ENCODE assay signal across 27 cellular contexts in the genomic region with DNA sequence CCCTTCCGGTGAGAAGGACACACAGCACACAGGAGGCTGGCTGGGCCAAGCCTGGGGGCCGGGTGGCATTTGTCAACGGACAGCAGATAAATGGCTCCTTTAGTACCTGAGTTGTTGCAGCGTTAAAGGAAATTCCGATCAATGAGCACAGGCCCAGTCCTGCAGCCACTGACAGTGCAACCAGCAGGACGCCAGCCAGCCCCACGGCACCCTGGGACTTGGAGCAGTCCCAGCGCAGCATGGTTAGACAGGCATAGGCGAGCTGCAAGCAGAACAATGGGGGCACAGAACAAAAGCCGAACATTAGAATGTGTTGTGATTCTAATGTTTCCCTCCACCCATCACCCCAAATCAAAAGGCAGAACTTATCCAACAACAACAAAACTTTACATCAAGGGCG. TPM values are rescaled to one million over a fixed set of nuclear protein-coding genes. Genes with fewer than 3 reads are reported as not detected.
DNase-seq lines count a peak whose midpoint lies in the region; ATAC-seq, FAIRE-seq and TF ChIP-seq lines count a peak whose summit lies in the region.
"Had no signal": no experiment of that assay in that cellular context is flagged by ENCODE, and none has a peak within 500 bp of the region (broad histone marks: within the 10 kb centered on the region; RNA-seq: fewer than 3 reads in every experiment).

No MANE protein-coding gene starts in this region.

- TF ChIP-seq CTCF in cardiac muscle cell (IDR thresholded peaks at IDR 0.05; ENCODE audit: low read depth, low read length) (no peak), left ventricle myocardium inferior (IDR thresholded peaks at IDR 0.05; ENCODE audit: borderline replicate concordance) (no peak), neural crest cell (conservative IDR thresholded peaks at IDR 0.05) (no peak)

- FAIRE-seq in RCC 7860 (lab: Jason Lieb, UNC), result no peak
- FAIRE-seq: A204.1, HepG2 had no signal

- peak overlapping the region; percentile 73 for H3K4me3 Mint-ChIP-seq in neural crest cell
- H3K4me3 Mint-ChIP-seq: stimulated activated naive CD8-positive, alpha-beta T cell treated with anti-CD3 and anti-CD28 coated beads, Interleukin-15, Interleukin-2, amounts not matched to agents 100 ng/mL and 50 ng/mL, for 24 hours had no signal

- H3K4me3 ChIP-seq in cardiac muscle cell, result no peak overlapping the region
- H3K4me3 ChIP-seq in left ventricle myocardium inferior, result no peak overlapping the region
- H3K4me3 ChIP-seq: BLaER1, colonic mucosa, gastrocnemius medialis, GM23248, upper lobe of left lung had no signal

- peaks cover 28% of the 10 kb centered on the region for H3K36me3 Mint-ChIP-seq in neural crest cell (ENCODE audit: low read depth)

- H3K27me3 Mint-ChIP-seq in neural crest cell (ENCODE audit: low read depth), result no peaks in the 10 kb centered on the region

- intact Hi-C loops in left ventricle myocardium inferior (cut with micrococcal nuclease), result no loop called here

- ATAC-seq in esophagus mucosa, result peak; percentile 71
- ATAC-seq in HG02588 (IDR thresholded peaks at IDR 0.05; ENCODE audit: unreplicated experiment), result no peak
- ATAC-seq: gastrocnemius medialis, HepG2, left lobe of liver had no signal

- peaks cover 34% of the 10 kb centered on the region for H3K4me1 ChIP-seq in cardiac muscle cell (ENCODE audit: low read depth)
- peaks cover 9% of the 10 kb centered on the region for H3K4me1 ChIP-seq in left ventricle myocardium inferior
- H3K4me1 ChIP-seq: colonic mucosa, gastrocnemius medialis, upper lobe of left lung had no signal

- H3K4me1 Mint-ChIP-seq in neural crest cell, result peaks cover 58% of the 10 kb centered on the region

- H3K27ac ChIP-seq in cardiac muscle cell, result peak overlapping the region; percentile 90
- H3K27ac ChIP-seq in left ventricle myocardium inferior (replicated peaks), result no peak overlapping the region
- H3K27ac ChIP-seq: BLaER1, colonic mucosa, epithelial cell of prostate, gastrocnemius medialis, GM23248, upper lobe of left lung had no signal

- H3K9me3 Mint-ChIP-seq in neural crest cell, result no peaks in the 10 kb centered on the region
- H3K9me3 Mint-ChIP-seq: stimulated activated naive CD8-positive, alpha-beta T cell treated with anti-CD3 and anti-CD28 coated beads, Interleukin-15, Interleukin-2, amounts not matched to agents 100 ng/mL and 50 ng/mL, for 24 hours had no signal

- H3K27me3 ChIP-seq in cardiac muscle cell, result no peaks in the 10 kb centered on the region
- H3K27me3 ChIP-seq in left ventricle myocardium inferior (ENCODE audit: low read depth), result no peaks in the 10 kb centered on the region
- H3K27me3 ChIP-seq: BLaER1, colonic mucosa, gastrocnemius medialis, upper lobe of left lung had no signal

- DNase-seq in cardiac muscle cell (ENCODE audit: low read depth in 1 of 2, low spot score in 1 of 2) (no peak), left ventricle myocardium inferior (no peak), neural crest cell (ENCODE audit: low read depth, low spot score) (no peak), RCC 7860 (ENCODE audit: low spot score) (no peak), RPMI8226 (no peak)
- no peak for DNase-seq in stimulated activated naive CD4-positive, alpha-beta T cell (lab: John Stamatoyannopoulos, UW)
- DNase-seq: activated CD4-positive, alpha-beta T cell treated with anti-CD3 and anti-CD28 coated beads, Interleukin-2, amount 50 U/mL, for 1 hour; activated CD8-positive, alpha-beta memory T cell treated with anti-CD3 and anti-CD28 coated beads, Interleukin-2, amount 50 U/mL, for 48 hours; activated gamma-delta T cell; amniotic stem cell; colonic mucosa; gastrocnemius medialis; GM23248; NCI-H1417 treated with DMSO at 0.1 percent for 48 hours; NCI-H526; SIG-M5; stimulated activated CD4-positive, alpha-beta T cell treated with anti-CD3 and anti-CD28 coated beads, Interleukin-2, amount 100 ng/mL, for 24 hours; T-helper 1 cell had no signal

- peaks cover 32% of the 10 kb centered on the region for H3K36me3 ChIP-seq in cardiac muscle cell
- peaks cover 79% of the 10 kb centered on the region for H3K36me3 ChIP-seq in left ventricle myocardium inferior
- H3K36me3 ChIP-seq: colonic mucosa had no signal

- H3K27ac Mint-ChIP-seq in neural crest cell (ENCODE audit: unreplicated experiment), result peak overlapping the region; percentile 94
- H3K27ac Mint-ChIP-seq: stimulated activated naive CD8-positive, alpha-beta T cell treated with anti-CD3 and anti-CD28 coated beads, Interleukin-15, Interleukin-2, amounts not matched to agents 100 ng/mL and 50 ng/mL, for 24 hours had no signal

- H3K9me3 ChIP-seq in cardiac muscle cell (ENCODE audit: low read depth), result no peaks in the 10 kb centered on the region
- no peaks in the 10 kb centered on the region for H3K9me3 ChIP-seq in left ventricle myocardium inferior (replicated peaks)
- H3K9me3 ChIP-seq: BLaER1, colonic mucosa, gastrocnemius medialis, upper lobe of left lung had no signal

RNA-seq across cellular contexts. Expression of gene PTCH1, which starts 39.3 kb away (rescaled TPM):
- total RNA-seq in cardiac muscle cell (8.3 and 13.9 TPM in 2 replicates), left ventricle myocardium inferior (6.6 TPM), esophagus mucosa (3.9 TPM), neural crest cell (70.8 and 75.6 TPM in 2 replicates)
- polyA plus RNA-seq in cardiac muscle cell, result 7.3 and 9.6 TPM in 2 replicates
